Comparison of ENCODE assay signal across 1 cellular context in genomic region chrX:39956803-39957394, GRCh38.
TF ChIP-seq lines count a peak whose summit lies in the region.

No MANE protein-coding gene starts in this region.

TF ChIP-seq in H1, 55 proteins besides CTCF, POLR2A, EP300 and RAD21:
- TF ChIP-seq BRCA1 (IDR thresholded peaks at IDR 0.05; ENCODE audit: low read depth, low read length) (no peak), SIN3A (conservative IDR thresholded peaks at IDR 0.05 in 1 of 2, IDR thresholded peaks at IDR 0.05 in 1 of 2; ENCODE audit: low read depth in 1 of 2, low read length in 2 of 2) (no peak), TAF1 (IDR thresholded peaks at IDR 0.05; ENCODE audit: low read depth, low read length) (no peak), SP1 (IDR thresholded peaks at IDR 0.05; ENCODE audit: low read depth, low read length) (no peak), EZH2 (IDR thresholded peaks at IDR 0.05; ENCODE audit: low read depth, low read length, severe bottlenecking) (no peak), TCF12 (IDR thresholded peaks at IDR 0.05; ENCODE audit: low read depth, low read length) (no peak), KDM4A (IDR thresholded peaks at IDR 0.05; ENCODE audit: low read depth, low read length, severe bottlenecking) (no peak), JUN (IDR thresholded peaks at IDR 0.05; ENCODE audit: low read depth, low read length) (no peak), HDAC2 (IDR thresholded peaks at IDR 0.05; ENCODE audit: borderline replicate concordance in 1 of 2, low read depth in 2 of 2, low read length in 2 of 2) (no peak), KDM1A (IDR thresholded peaks at IDR 0.05; ENCODE audit: borderline replicate concordance, low read length) (no peak), RBBP5 (IDR thresholded peaks at IDR 0.05; ENCODE audit: borderline replicate concordance, low read depth, low read length) (no peak), MAX (IDR thresholded peaks at IDR 0.05) (no peak)
